ENCODE assay signal across 19 cellular contexts in genomic region chr7:77606561-77606960, GRCh38.
"Had no signal": no experiment of that assay in that cellular context is flagged by ENCODE, and none has a peak within 500 bp of the region (broad histone marks: within the 10 kb centered on the region; RNA-seq: fewer than 3 reads in every experiment).

No MANE protein-coding gene starts in this region.

- H3K4me1 ChIP-seq: lower lobe of right lung, testis, tibial artery, upper lobe of left lung, uterus had no signal

- DNase-seq: dorsolateral prefrontal cortex; effector CD4-positive, alpha-beta T cell; head of caudate nucleus; left ventricle myocardium superior; lower lobe of right lung; nucleus accumbens; right lobe of liver; stimulated activated CD4-positive, alpha-beta T cell treated with anti-CD3 and anti-CD28 coated beads, Interleukin-12 subunit alpha, Interleukin-12 subunit beta, amount 100 ng/mL, for 4 hours; stimulated activated CD4-positive, alpha-beta T cell treated with anti-CD3 and anti-CD28 coated beads, Interleukin-2, amount 100 ng/mL, for 24 hours; stimulated activated CD4-positive, alpha-beta T cell treated with anti-CD3 and anti-CD28 coated beads, Interleukin-4, amount 100 ng/mL, for 24 hours; stimulated activated naive CD8-positive, alpha-beta T cell treated with anti-CD3 and anti-CD28 coated beads, Interleukin-15, Interleukin-2, amounts not matched to agents 100 U/mL and 50 U/mL, for 24 hours; substantia nigra; testis; tibial artery; upper lobe of left lung; uterus had no signal

- H3K27ac ChIP-seq: dorsolateral prefrontal cortex, lower lobe of right lung, right lobe of liver, testis, tibial artery, upper lobe of left lung, uterus had no signal

- H3K36me3 ChIP-seq: uterus had no signal

- H3K4me3 ChIP-seq: dorsolateral prefrontal cortex, lower lobe of right lung, right lobe of liver, smooth muscle cell, testis, tibial artery, upper lobe of left lung, uterus had no signal

- H3K27me3 ChIP-seq: dorsolateral prefrontal cortex, right lobe of liver, testis, tibial artery, upper lobe of left lung, uterus had no signal

- H3K9me3 ChIP-seq: lower lobe of right lung, right lobe of liver, testis, tibial artery, upper lobe of left lung, uterus had no signal

- ATAC-seq: left ventricle myocardium superior; right lobe of liver; stimulated activated effector memory CD8-positive, alpha-beta T cell treated with anti-CD3 and anti-CD28 coated beads, Interleukin-12 subunit alpha, Interleukin-12 subunit beta, amount 100 ng/mL, for 72 hours; stimulated activated naive CD8-positive, alpha-beta T cell treated with anti-CD3 and anti-CD28 coated beads, Interleukin-15, Interleukin-2, amounts not matched to agents 100 U/mL and 50 U/mL, for 24 hours had no signal

- FAIRE-seq: keratinocyte had no signal

- H3K4me2 ChIP-seq: smooth muscle cell had no signal
